11 cellular contexts compared by ENCODE assay signal in genomic region chr1:204295666-204296065, GRCh38.
DNase-seq lines count a peak whose midpoint lies in the region; ATAC-seq and TF ChIP-seq lines count a peak whose summit lies in the region.
"Had no signal": no experiment of that assay in that cellular context is flagged by ENCODE, and none has a peak within 500 bp of the region (broad histone marks: within the 10 kb centered on the region; RNA-seq: fewer than 3 reads in every experiment).

No MANE protein-coding gene starts in this region.

- H3K36me3 ChIP-seq in mucosa of descending colon (ENCODE audit: low read depth), result no peaks in the 10 kb centered on the region
- no peaks in the 10 kb centered on the region for H3K36me3 ChIP-seq in effector memory CD4-positive, alpha-beta T cell (ENCODE audit: control insufficient read depth, insufficient read depth, low read length)

- peak overlapping the region; percentile 55 for H3K4me3 Mint-ChIP-seq in HFFc6
- H3K4me3 Mint-ChIP-seq: activated naive CD4-positive, alpha-beta T cell treated with anti-CD3 and anti-CD28 coated beads for 36 hours; CD4-positive, CD25-positive, alpha-beta regulatory T cell had no signal

- no peaks in the 10 kb centered on the region for H3K36me3 Mint-ChIP-seq in HFFc6 (ENCODE audit: low read depth)
- H3K36me3 Mint-ChIP-seq: CD4-positive, CD25-positive, alpha-beta regulatory T cell had no signal

- no peaks in the 10 kb centered on the region for H3K9me3 ChIP-seq in mucosa of descending colon
- H3K9me3 ChIP-seq in effector memory CD4-positive, alpha-beta T cell (ENCODE audit: control insufficient read depth, low read length), result no peaks in the 10 kb centered on the region

- H3K4me3 ChIP-seq in choroid plexus epithelial cell (ENCODE audit: low read depth, low read length), result no peak overlapping the region
- no peak overlapping the region for H3K4me3 ChIP-seq in mucosa of descending colon
- H3K4me3 ChIP-seq in effector memory CD4-positive, alpha-beta T cell (ENCODE audit: insufficient read depth, low read depth, low read length, poor library complexity, severe bottlenecking), result no peak overlapping the region

- peaks cover 46% of the 10 kb centered on the region for H3K4me1 ChIP-seq in mucosa of descending colon (ENCODE audit: low read depth)
- no peaks in the 10 kb centered on the region for H3K4me1 ChIP-seq in effector memory CD4-positive, alpha-beta T cell (ENCODE audit: control insufficient read depth, insufficient read depth, low read length, poor library complexity, severe bottlenecking)

- peaks cover 60% of the 10 kb centered on the region for H3K4me1 Mint-ChIP-seq in HFFc6 (ENCODE audit: low read depth)

- no peaks in the 10 kb centered on the region; the same call in 1 of the 2 replicates for H3K27me3 Mint-ChIP-seq in HFFc6 (ENCODE audit: insufficient read depth)

- intact Hi-C loops in mucosa of descending colon (cut with DNase I, micrococcal nuclease), result no loop called here

- no peak overlapping the region for H3K27ac Mint-ChIP-seq in HFFc6
- H3K27ac Mint-ChIP-seq: activated naive CD4-positive, alpha-beta T cell treated with anti-CD3 and anti-CD28 coated beads for 36 hours had no signal

- no peak overlapping the region for H3K27ac ChIP-seq in effector memory CD4-positive, alpha-beta T cell (ENCODE audit: insufficient read depth, low read length, poor library complexity, severe bottlenecking)

- no peak for TF ChIP-seq CTCF in HFFc6 (IDR thresholded peaks at IDR 0.05)
- TF ChIP-seq CTCF in choroid plexus epithelial cell (conservative IDR thresholded peaks at IDR 0.05; ENCODE audit: low read depth, low read length), result no peak
- TF ChIP-seq CTCF in mucosa of descending colon (IDR thresholded peaks at IDR 0.05), result no peak

- DNase-seq in AG08395 (ENCODE audit: low spot score) (peak; percentile 55), HFFc6 (no peak), choroid plexus epithelial cell (ENCODE audit: low read depth) (peak; percentile 41), mucosa of descending colon (peak in 2 of 3 donors; percentile 43 to 51), ureter (ENCODE audit: low spot score) (no peak)
- no peak for DNase-seq in effector memory CD4-positive, alpha-beta T cell
- DNase-seq: activated naive CD4-positive, alpha-beta T cell treated with anti-CD3 and anti-CD28 coated beads for 36 hours; CD4-positive, CD25-positive, alpha-beta regulatory T cell; NCI-H2081 treated with DMSO at 0.1 percent for 48 hours had no signal

- H3K9me3 Mint-ChIP-seq in HFFc6, result no peaks in the 10 kb centered on the region
- H3K9me3 Mint-ChIP-seq: activated naive CD4-positive, alpha-beta T cell treated with anti-CD3 and anti-CD28 coated beads for 36 hours had no signal

- H3K27me3 ChIP-seq in effector memory CD4-positive, alpha-beta T cell (replicated peaks; ENCODE audit: control insufficient read depth, insufficient read depth, low read length, poor library complexity, severe bottlenecking), result no peaks in the 10 kb centered on the region

- ATAC-seq in mucosa of descending colon, result peak; percentile 69
- ATAC-seq in GM21526 (IDR thresholded peaks at IDR 0.05; ENCODE audit: low FRiP score, unreplicated experiment), result no peak
- no peak for ATAC-seq in SK-N-SH treated with all-trans-retinoic acid at 6 μM for 48 hours

TF ChIP-seq in SK-N-SH treated with all-trans-retinoic acid at 6 μM for 48 hours, 23 proteins besides CTCF, POLR2A, EP300 and RAD21:
- no peak for TF ChIP-seq GLIS3 (CRISPR knock-in tag; IDR thresholded peaks at IDR 0.05)
- TF ChIP-seq RARB (CRISPR knock-in tag; IDR thresholded peaks at IDR 0.05), result no peak
- no peak for TF ChIP-seq ZNF70 (CRISPR knock-in tag; IDR thresholded peaks at IDR 0.05)
- TF ChIP-seq PATZ1 (CRISPR knock-in tag; IDR thresholded peaks at IDR 0.05; ENCODE audit: borderline replicate concordance), result no peak
- no peak for TF ChIP-seq ZNF8 (CRISPR knock-in tag; IDR thresholded peaks at IDR 0.05)
- no peak for TF ChIP-seq ZNF565 (CRISPR knock-in tag; conservative IDR thresholded peaks at IDR 0.05; ENCODE audit: low read depth)
- TF ChIP-seq ESRRG (CRISPR knock-in tag; IDR thresholded peaks at IDR 0.05), result no peak
- no peak for TF ChIP-seq ZFP3 (CRISPR knock-in tag; IDR thresholded peaks at IDR 0.05)

Comparison
In these comparisons a context has a peak if more than half of its experiments do, and no peak if none do; other contexts are left out.
1. DNase-seq: peak in AG08395 (single experiment), choroid plexus epithelial cell (single experiment) and mucosa of descending colon (2 of 3); none in HFFc6 (single experiment), effector memory CD4-positive, alpha-beta T cell (0 of 3) and ureter (single experiment).